In genomic region chr12:99984271-99985128, GRCh38 we compare ENCODE assay signal across 8 cellular contexts. TPM values are rescaled to one million over a fixed set of nuclear protein-coding genes. Genes with fewer than 3 reads are reported as not detected.
DNase-seq lines count a peak whose midpoint lies in the region; ATAC-seq, FAIRE-seq and TF ChIP-seq lines count a peak whose summit lies in the region.

Gene ANKS1B (minus strand): TSS chr12:99984936. CDS start chr12:99984237, 699 bp downstream.

- intact Hi-C loops in HepG2 (cut with micrococcal nuclease; ENCODE audit: unreplicated experiment) (no loop called here), stomach (cut with DNase I; ENCODE audit: low total_unique reads) (no loop called here)

- POLR2A ChIA-PET in HepG2 (lab: Yijun Ruan, JAX), result no interaction called here

- no peaks in the 10 kb centered on the region for H3K79me2 ChIP-seq in HepG2 (ENCODE audit: insufficient read depth, low read length)

- peak; percentile 78 for DNase-seq in DMS53 treated with DMSO at 0.1 percent for 48 hours (lab: John Stamatoyannopoulos, UW; ENCODE audit: unreplicated experiment)
- peak; percentile 31 for DNase-seq in LNCaP clone FGC (ENCODE audit: low read depth)
- DNase-seq in SHP77 (lab: John Stamatoyannopoulos, UW), result peak; percentile 76 to 83
- DNase-seq in dedifferentiated amniotic fluid mesenchymal stem cell (ENCODE audit: extremely low spot score), result peak; percentile 60
- no peak for DNase-seq in HepG2 (ENCODE audit: low spot score)
- peak; percentile 49 for DNase-seq in stomach

- H3K9me3 ChIP-seq in HepG2 (ENCODE audit: low read length), result no peaks in the 10 kb centered on the region
- no peaks in the 10 kb centered on the region for H3K9me3 ChIP-seq in stomach

- no peak within 1 kb of the TSS for H2AFZ ChIP-seq in HepG2 (ENCODE audit: low read length)

- H4K20me1 ChIP-seq in HepG2 (ENCODE audit: insufficient read depth, low read length), result no peaks in the 10 kb centered on the region

- BruUV-seq in HepG2 (replicated peaks; lab: Mats Ljungman, UMichigan), result no TSS peak

- H3K4me3 ChIP-seq in LNCaP clone FGC (ENCODE audit: low read depth, low read length), result peak within 1 kb of the TSS; percentile 64
- peak within 1 kb of the TSS; percentile 48 to 73 (median 54); a peak in 5 of 6 replicates for H3K4me3 ChIP-seq in HepG2 (replicated peaks in 1 of 3; ENCODE audit: insufficient read depth in 1 of 3, low read depth in 2 of 3, low read length in 3 of 3)
- peak within 1 kb of the TSS; percentile 62 to 72 (median 66) for H3K4me3 ChIP-seq in stomach

- no peak for TF ChIP-seq CTCF in LNCaP clone FGC (IDR thresholded peaks at IDR 0.05; ENCODE audit: control insufficient read depth, extremely low read depth, insufficient read depth)
- no peak for TF ChIP-seq CTCF in HepG2 (CRISPR knock-in tag; IDR thresholded peaks at IDR 0.05)
- TF ChIP-seq CTCF in stomach (IDR thresholded peaks at IDR 0.05), result no peak

- H3K27ac ChIP-seq in HepG2 (ENCODE audit: extremely low read length, insufficient read depth, low read length) (no peak within 1 kb of the TSS), stomach (peak within 1 kb of the TSS; percentile 18 to 81 (median 65))

- CTCF ChIA-PET in HepG2 (lab: Yijun Ruan, JAX; ENCODE audit: low intra/inter-chr PET ratio, low total read pairs), result no interaction called here

- WGBS in HepG2 (ENCODE audit: low lambda C conversion rate), result 12% methylated on average over 14 of the region's 98 CpGs
- WGBS in stomach, 5 donors, result 1% methylated on average over 33 to 98 of the region's 98 CpGs

- H3K36me3 ChIP-seq in HepG2 (replicated peaks in 1 of 2; ENCODE audit: control insufficient read depth in 1 of 2, insufficient read depth in 2 of 2, low read length in 2 of 2) (no peaks in the 10 kb centered on the region), stomach (no peaks in the 10 kb centered on the region)

- H3K4me2 ChIP-seq in HepG2 (ENCODE audit: low read depth, low read length), result peak within 1 kb of the TSS; percentile 90

- TF ChIP-seq RAD21 in HepG2 (CRISPR knock-in tag; IDR thresholded peaks at IDR 0.05), result no peak

- FAIRE-seq in HepG2 (lab: Jason Lieb, UNC), result no peak

- H3K4me1 ChIP-seq in HepG2 (ENCODE audit: insufficient read depth, low read length) (peaks cover 6% of the 10 kb centered on the region; the same call in 1 of the 2 replicates), stomach (peaks cover 0 to 23% (median 19%) of the 10 kb centered on the region in 4 donors)

- no peak within 1 kb of the TSS for H3K9ac ChIP-seq in HepG2 (ENCODE audit: insufficient read depth, low read depth, low read length)

- H3K27me3 ChIP-seq in HepG2 (ENCODE audit: control insufficient read depth in 1 of 2, insufficient read depth in 2 of 2, low read length in 2 of 2) (peaks cover 3 to 29% of the 10 kb centered on the region in 2 experiments; a peak in 3 of 5 replicates), stomach (peaks cover 0 to 21% (median 0%) of the 10 kb centered on the region in 3 donors)

- TF ChIP-seq POLR2A in HepG2 (IDR thresholded peaks at IDR 0.05; ENCODE audit: insufficient read depth in 1 of 2, low read depth in 2 of 2, low read length in 2 of 2) (no peak), stomach (IDR thresholded peaks at IDR 0.05) (no peak)

- TF ChIP-seq EP300 in HepG2 (IDR thresholded peaks at IDR 0.05; ENCODE audit: low read depth in 2 of 2, low read length in 2 of 2), result no peak
- no peak for TF ChIP-seq EP300 in HepG2 (CRISPR knock-in tag; IDR thresholded peaks at IDR 0.05; ENCODE audit: borderline replicate concordance)
- TF ChIP-seq EP300 in stomach (IDR thresholded peaks at IDR 0.05), result no peak

- in situ Hi-C loops in HepG2 (cut with HindIII; ENCODE audit: extremely low pct_ligation_motif_present, low pct_unique_long_range_greater_than_20kb), result no loop called here

- ATAC-seq in GM21526 (IDR thresholded peaks at IDR 0.05; ENCODE audit: low FRiP score, unreplicated experiment), result peak; percentile 73
- ATAC-seq in HepG2, result peak; percentile 84
- ATAC-seq in GM21737 (IDR thresholded peaks at IDR 0.05; ENCODE audit: unreplicated experiment), result no peak

TF ChIP-seq in HepG2, 621 proteins besides CTCF, POLR2A, EP300 and RAD21:
- TF ChIP-seq AGO1 (IDR thresholded peaks at IDR 0.05; ENCODE audit: low read depth, low read length, poor library complexity, severe bottlenecking) (no peak), ZNF263 (CRISPR knock-in tag; IDR thresholded peaks at IDR 0.05) (peak; percentile 86)

RNA-seq across cellular contexts. Expression of gene ANKS1B, which starts in this region (rescaled TPM):
- total RNA-seq in HepG2 (2016; rRNA removed; fragmentation: Illumina TruSeq; extraction: Trizol), result 0.15 TPM in 1 of 2 replicates, not detected in the other
- total RNA-seq in HepG2 (2016; cell fraction: cytosol; rRNA removed; fragmentation: Illumina TruSeq; extraction: Trizol; ENCODE audit: low read depth), result 0.35 TPM in 1 of 2 replicates, not detected in the other
- not detected in 2 replicates for total RNA-seq in HepG2 (2016; cell fraction: insoluble cytoplasmic fraction; rRNA removed; fragmentation: Illumina TruSeq; extraction: Trizol)
- total RNA-seq in HepG2 (2016; cell fraction: membrane; rRNA removed; fragmentation: Illumina TruSeq; extraction: Trizol), result not detected in 2 replicates
- not detected in 2 replicates for total RNA-seq in HepG2 (2016; cell fraction: nucleus; rRNA removed; fragmentation: Illumina TruSeq; extraction: Trizol)
- not detected in 2 replicates for polyA plus RNA-seq in HepG2 (2011; rRNA removed)
- not detected in 2 replicates for polyA plus RNA-seq in HepG2 (2011; cell fraction: cytosol; rRNA removed)
- not detected in 2 replicates for polyA plus RNA-seq in HepG2 (2011; cell fraction: nucleus; rRNA removed)
- not detected in 2 replicates for polyA plus RNA-seq in HepG2 (2012)
- polyA plus RNA-seq in HepG2 (2016; cell fraction: cytosol; fragmentation: Illumina TruSeq; extraction: Trizol; ENCODE audit: low read depth), result not detected in 2 replicates
- not detected in 2 replicates for polyA plus RNA-seq in HepG2 (2016; cell fraction: insoluble cytoplasmic fraction; fragmentation: Illumina TruSeq; extraction: Trizol; ENCODE audit: low read depth)
- not detected in 2 replicates for polyA plus RNA-seq in HepG2 (2016; cell fraction: membrane; fragmentation: Illumina TruSeq; extraction: Trizol; ENCODE audit: low read depth)
- polyA plus RNA-seq in HepG2 (2016; cell fraction: nucleus; fragmentation: Illumina TruSeq; extraction: Trizol; ENCODE audit: insufficient read depth, low read depth), result not detected in 2 replicates
- 0.23 TPM in 1 of 2 replicates, not detected in the other for polyA minus RNA-seq in HepG2 (2011; rRNA and poly(A)+ RNA removed; ENCODE audit: low replicate concordance)
- not detected in 2 replicates for polyA minus RNA-seq in HepG2 (2011; cell fraction: cytosol; rRNA and poly(A)+ RNA removed)
- polyA minus RNA-seq in HepG2 (2011; cell fraction: nucleus; rRNA and poly(A)+ RNA removed), result not detected in 2 replicates
- total RNA-seq in stomach, result 10 to 100 TPM in 2 of 5 donors, 1 to 10 TPM in 1, not detected in 2; 2.7 to 26.8 (median 13.6) TPM
- 1 to 10 TPM in 2 of 3 donors, under 1 TPM in 1; 0.73 to 1.7 (median 1.1) TPM for polyA plus RNA-seq in stomach

Comparison
In these comparisons a context has a peak if more than half of its experiments do, and no peak if none do; other contexts are left out.
1. Peak in ATAC-seq, H3K4me3 ChIP-seq and H3K4me2 ChIP-seq in HepG2; RNA of the gene not detected or under 1 TPM.